7 cellular contexts compared by ENCODE assay signal in genomic region chr20:18588554-18589043, GRCh38. TPM values are rescaled to one million over a fixed set of nuclear protein-coding genes. Genes with fewer than 3 reads are reported as not detected.
A peak's percentile ranks its signal among the peaks of the same experiment; 100 is the strongest.
DNase-seq lines count a peak whose midpoint lies in the region; ATAC-seq, FAIRE-seq and TF ChIP-seq lines count a peak whose summit lies in the region.

No MANE protein-coding gene starts in this region.

- FAIRE-seq in K562 (lab: Jason Lieb, UNC) (no peak), H54 (lab: Jason Lieb, UNC) (no peak)

- CTCF ChIA-PET in K562 (lab: Yijun Ruan, JAX; ENCODE audit: low intra/inter-chr PET ratio): no interaction called here

- 8% methylated on average over 19 of the region's 19 CpGs for WGBS in K562 (ENCODE audit: insufficient coverage, low coverage, missing lambda C conversion rate)
- 13 to 20% methylated on average over 19 of the region's 19 CpGs for WGBS in lower leg skin, 2 donors
- 12 to 21% methylated on average over 19 of the region's 19 CpGs for WGBS in upper lobe of left lung, 2 donors

- H3K4me1 ChIP-seq in K562 (replicated peaks in 1 of 2; ENCODE audit: control insufficient read depth in 2 of 2, insufficient read depth in 2 of 2, low read length in 2 of 2) (peaks cover 8 to 13% of the 10 kb centered on the region in 2 experiments), upper lobe of left lung (peaks cover 12 to 17% (median 14%) of the 10 kb centered on the region in 4 donors)

- H4K20me1 ChIP-seq in K562 (replicated peaks; ENCODE audit: control insufficient read depth, insufficient read depth, low read length): no peaks in the 10 kb centered on the region

- H3K4me3 ChIP-seq in HL-60 (replicated peaks; ENCODE audit: insufficient read depth, low read length): peak overlapping the region; percentile 77
- H3K4me3 ChIP-seq in K562: peak overlapping the region; percentile 70
- H3K4me3 ChIP-seq in lower leg skin (ENCODE audit: low read depth, poor library complexity, severe bottlenecking): peak overlapping the region; percentile 87
- peak overlapping the region; percentile 82 to 95 (median 84) for H3K4me3 ChIP-seq in upper lobe of left lung

- peak overlapping the region; percentile 90 for H2AFZ ChIP-seq in K562 (ENCODE audit: low read depth, low read length)

- TF ChIP-seq EP300 in K562 (IDR thresholded peaks at IDR 0.05; ENCODE audit: low read length) (no peak), upper lobe of left lung (IDR thresholded peaks at IDR 0.05) (no peak)

- DNase-seq in HL-60 (ENCODE audit: low read depth in 1 of 2, low spot score in 1 of 2) (no peak), K562 (ENCODE audit: extremely low read depth in 1 of 4, low spot score in 3 of 4) (peak in 2 of 4 experiments; percentile 11 to 13), lower leg skin (ENCODE audit: low spot score in 2 of 2) (no peak), upper lobe of left lung (peak in 1 of 2 donors; percentile 70), H54 (ENCODE audit: insufficient read length, low spot score) (no peak)

- TF ChIP-seq CTCF in HL-60 (IDR thresholded peaks at IDR 0.05; ENCODE audit: insufficient read depth, low read length) (no peak), K562 (IDR thresholded peaks at IDR 0.05 in 2 of 3, conservative IDR thresholded peaks at IDR 0.05 in 1 of 3; ENCODE audit: insufficient read depth in 2 of 3, low read depth in 1 of 3, low read length in 3 of 3) (no peak), lower leg skin (IDR thresholded peaks at IDR 0.05) (no peak), upper lobe of left lung (IDR thresholded peaks at IDR 0.05) (no peak)

- H3K4me2 ChIP-seq in K562 (ENCODE audit: insufficient read depth, low read length): peak overlapping the region; percentile 80

- TF ChIP-seq POLR2A in K562 (conservative IDR thresholded peaks at IDR 0.05) (no peak), lower leg skin (IDR thresholded peaks at IDR 0.05) (no peak), upper lobe of left lung (IDR thresholded peaks at IDR 0.05) (no peak), H54 (IDR thresholded peaks at IDR 0.05; ENCODE audit: low read depth, low read length) (no peak)

- no peaks in the 10 kb centered on the region for H3K9me1 ChIP-seq in K562 (ENCODE audit: control insufficient read depth, insufficient read depth, low read length)

- intact Hi-C loops in K562 (cut with micrococcal nuclease): no loop called here
- intact Hi-C loops in lower leg skin (cut with DNase I; ENCODE audit: low total_unique reads): no loop called here

- peaks cover 4% of the 10 kb centered on the region; the same call in 2 of the 3 replicates for H3K79me2 ChIP-seq in K562 (ENCODE audit: control insufficient read depth, insufficient read depth, low read length)

- no TSS peak for BruUV-seq in K562 (replicated peaks; lab: Mats Ljungman, UMichigan)

- H3K27ac ChIP-seq in HL-60 (replicated peaks) (no peak overlapping the region), K562 (ENCODE audit: extremely low read depth, low read depth, low read length) (peak overlapping the region; percentile 66; the same call in 1 of the 3 replicates), upper lobe of left lung (peak overlapping the region; percentile 67 to 89 (median 81))

- no peak for TF ChIP-seq RAD21 in K562 (CRISPR knock-in tag; conservative IDR thresholded peaks at IDR 0.05 in 1 of 2, IDR thresholded peaks at IDR 0.05 in 1 of 2)

- in situ Hi-C loops in K562 (cut with MboI): no loop called here

- H3K9me3 ChIP-seq in K562 (replicated peaks; ENCODE audit: control insufficient read depth, insufficient read depth, low read depth, low read length) (no peaks in the 10 kb centered on the region), upper lobe of left lung (no peaks in the 10 kb centered on the region)

- H3K9ac ChIP-seq in K562 (ENCODE audit: insufficient read depth in 1 of 2, low read depth in 2 of 2, low read length in 2 of 2): peak overlapping the region; percentile 73 to 88; a peak in 3 of 4 replicates

- POLR2A ChIA-PET in K562 (lab: Yijun Ruan, JAX): interaction anchor here (0.7 to 1.1 kb wide), 2 partner anchors 17 to 27 kb away, joined by 3 to 5 read pairs; no protein-coding TSS in a partner anchor

- H3K36me3 ChIP-seq in K562 (ENCODE audit: control insufficient read depth, insufficient read depth, low read length): no peaks in the 10 kb centered on the region
- no peaks in the 10 kb centered on the region for H3K36me3 ChIP-seq in upper lobe of left lung

- H3K27me3 ChIP-seq in HL-60 (ENCODE audit: insufficient read depth, poor library complexity, severe bottlenecking) (no peaks in the 10 kb centered on the region), K562 (ENCODE audit: control insufficient read depth in 2 of 2, insufficient read depth in 2 of 2, low read length in 2 of 2) (no peaks in the 10 kb centered on the region), upper lobe of left lung (no peaks in the 10 kb centered on the region)

- ATAC-seq in GM19395 (IDR thresholded peaks at IDR 0.05; ENCODE audit: unreplicated experiment) (peak; percentile 16), K562 (no peak), upper lobe of left lung (ENCODE audit: low FRiP score in 2 of 2) (no peak), GM19467 (IDR thresholded peaks at IDR 0.05; ENCODE audit: unreplicated experiment) (no peak)

TF ChIP-seq in K562, 482 proteins besides CTCF, POLR2A, EP300 and RAD21 (continues in another document):
- no peak for TF ChIP-seq TBP (optimal IDR thresholded peaks at IDR 0.05; ENCODE audit: low read depth, low read length)

RNA-seq across cellular contexts. Expression of gene DTD1, which starts 0.7 kb away (rescaled TPM):
- total RNA-seq in K562 (2011; cell fraction: chromatin; rRNA removed; ENCODE audit: low replicate concordance): 8.9 and 11.7 TPM in 2 replicates
- 6.3 and 7.2 TPM in 2 replicates for total RNA-seq in K562 (2011; cell fraction: nucleolus; rRNA removed)
- 14.4 and 20.7 TPM in 2 replicates for total RNA-seq in K562 (2011; cell fraction: nucleoplasm; rRNA removed)
- total RNA-seq in K562 (2014; rRNA removed) (28.6 and 32.8 TPM in 2 replicates), K562 (2014; rRNA removed; fragmentation: Illumina TruSeq; extraction: Trizol) (27.0 and 28.6 TPM in 2 replicates), K562 (2015; rRNA removed; fragmentation: Illumina TruSeq; extraction: Trizol) (25.8 TPM in 2 replicates), K562 (2021) (26.3 and 27.1 TPM in 2 replicates), lower leg skin (10 to 100 TPM; 21.7 to 41.8 (median 39.8) TPM), upper lobe of left lung (10 to 100 TPM; 19.9 to 31.2 (median 24.8) TPM)
- polyA plus RNA-seq in K562 (2011; rRNA removed) (24.3 and 26.3 TPM in 2 replicates), K562 (2014; fragmentation: Illumina TruSeq; extraction: Trizol) (26.1 and 26.8 TPM in 2 replicates), K562 (2014; fragmentation: Nextera tagmentation; extraction: Ambion mirVana) (1 to 10 TPM; 5.7 to 9.6 TPM), K562 (2014; rRNA removed) (27.2 and 32.5 TPM in 2 replicates)
- 18.0 and 26.3 TPM in 2 replicates for polyA plus RNA-seq in K562 (2011; cell fraction: cytosol; rRNA removed)
- 7.5 and 10.8 TPM in 2 replicates for polyA plus RNA-seq in K562 (2011; cell fraction: nucleus; rRNA removed)
- polyA plus RNA-seq in K562 (2012): 29.3 and 56.5 TPM in 2 replicates
- 21.9 and 25.3 TPM in 2 replicates for polyA minus RNA-seq in K562 (2011; rRNA and poly(A)+ RNA removed)
- polyA minus RNA-seq in K562 (2011; cell fraction: cytosol; rRNA and poly(A)+ RNA removed): 9.0 and 13.3 TPM in 2 replicates
- polyA minus RNA-seq in K562 (2011; cell fraction: nucleus; rRNA and poly(A)+ RNA removed): 3.8 and 6.0 TPM in 2 replicates

RNA-seq across cellular contexts. Expression of gene SMIM26, which starts 21.4 kb away (rescaled TPM):
- 18.9 and 25.2 TPM in 2 replicates for total RNA-seq in K562 (2011; cell fraction: chromatin; rRNA removed; ENCODE audit: low replicate concordance)
- total RNA-seq in K562 (2011; cell fraction: nucleolus; rRNA removed): 47.0 and 51.4 TPM in 2 replicates
- total RNA-seq in K562 (2011; cell fraction: nucleoplasm; rRNA removed): 65.3 and 66.6 TPM in 2 replicates
- total RNA-seq in K562 (2014; rRNA removed) (55.9 and 124 TPM in 2 replicates), K562 (2014; rRNA removed; fragmentation: Illumina TruSeq; extraction: Trizol) (81.1 and 81.9 TPM in 2 replicates), K562 (2015; rRNA removed; fragmentation: Illumina TruSeq; extraction: Trizol) (86.7 and 90.7 TPM in 2 replicates), K562 (2021) (46.8 and 46.9 TPM in 2 replicates), lower leg skin (100 to 1,000 TPM in 2 of 4 donors, 10 to 100 TPM in 2; 83.1 to 164 (median 112) TPM), upper lobe of left lung (10 to 100 TPM; 12.5 to 81.3 (median 63.7) TPM)
- polyA plus RNA-seq in K562 (2011; rRNA removed) (89.0 and 96.2 TPM in 2 replicates), K562 (2014; fragmentation: Illumina TruSeq; extraction: Trizol) (86.5 and 97.9 TPM in 2 replicates), K562 (2014; fragmentation: Nextera tagmentation; extraction: Ambion mirVana) (100 to 1,000 TPM; 158 to 186 TPM), K562 (2014; rRNA removed) (73.4 and 80.5 TPM in 2 replicates)
- 37.9 and 78.5 TPM in 2 replicates for polyA plus RNA-seq in K562 (2011; cell fraction: cytosol; rRNA removed)
- 61.5 and 84.9 TPM in 2 replicates for polyA plus RNA-seq in K562 (2011; cell fraction: nucleus; rRNA removed)
- 87.6 and 93.1 TPM in 2 replicates for polyA plus RNA-seq in K562 (2012)
- polyA minus RNA-seq in K562 (2011; rRNA and poly(A)+ RNA removed): 36.7 and 40.5 TPM in 2 replicates
- polyA minus RNA-seq in K562 (2011; cell fraction: cytosol; rRNA and poly(A)+ RNA removed): 22.0 and 28.5 TPM in 2 replicates
- 17.2 and 30.8 TPM in 2 replicates for polyA minus RNA-seq in K562 (2011; cell fraction: nucleus; rRNA and poly(A)+ RNA removed)
